24 cellular contexts compared by ENCODE assay signal in the genomic region with DNA sequence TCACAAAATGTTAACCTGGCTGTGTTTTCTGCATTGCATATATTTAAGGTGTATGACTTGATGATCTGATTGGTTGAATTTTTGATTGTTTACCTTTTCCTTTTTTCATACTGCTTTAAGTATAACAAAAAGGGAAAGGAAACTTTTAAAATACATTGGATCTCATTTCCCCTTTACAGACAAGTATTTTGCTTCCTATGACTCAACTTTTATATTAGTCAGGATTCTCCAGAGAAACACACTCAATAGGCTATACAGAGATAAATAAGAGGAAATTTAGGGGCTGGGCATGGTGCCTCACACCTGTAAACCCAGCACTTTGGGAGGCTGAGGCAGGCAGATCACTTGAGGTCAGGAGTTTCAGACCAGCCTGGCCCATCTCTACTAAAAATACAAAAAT.
"Had no signal": no experiment of that assay in that cellular context is flagged by ENCODE, and none has a peak within 500 bp of the region (broad histone marks: within the 10 kb centered on the region; RNA-seq: fewer than 3 reads in every experiment).

No MANE protein-coding gene starts in this region.

- H3K9me3 ChIP-seq: esophagus squamous epithelium, left lung, lower lobe of right lung, uterus had no signal

- H3K27ac ChIP-seq: epithelial cell of prostate, esophagus squamous epithelium, left lung, lower lobe of right lung, uterus had no signal

- ATAC-seq: activated CD8-positive, alpha-beta T cell treated with anti-CD3 and anti-CD28 coated beads for 36 hours; left lung; lower lobe of right lung; natural killer cell; sciatic nerve; stimulated activated memory B cell treated with anti-CD40 and anti-IgM and Interleukin-4, amounts not matched to agents 10 μg/mL and 1 μg/mL and 100 μg/mL, for 72 hours; stimulated activated naive CD8-positive, alpha-beta T cell treated with anti-CD3 and anti-CD28 coated beads, Interleukin-15, amount 100 ng/mL, for 72 hours had no signal

- H3K27me3 ChIP-seq: uterus had no signal

- DNase-seq: activated B cell treated with CpG ODN at 0.5 μM for 24 hours; activated CD4-positive, alpha-beta T cell treated with anti-CD3 and anti-CD28 coated beads, Interleukin-2, amount 50 U/mL, for 1 hour; activated CD8-positive, alpha-beta T cell treated with anti-CD3 and anti-CD28 coated beads for 36 hours; activated effector memory CD4-positive, alpha-beta T cell treated with Interleukin-2 at 50 U/mL for 16 hours; activated naive CD4-positive, alpha-beta T cell treated with Interleukin-2 at 50 U/mL for 16 hours; anterior cingulate cortex; effector CD4-positive, alpha-beta T cell; esophagus squamous epithelium; kidney glomerular epithelial cell; left lung; lower lobe of right lung; mesendoderm; natural killer cell; retina; small intestine; stimulated activated CD4-positive, alpha-beta T cell treated with anti-CD3 and anti-CD28 coated beads, Interleukin-1b, Interleukin-23, amount 100 ng/mL, for 48 hours; stimulated activated CD4-positive, alpha-beta T cell treated with anti-CD3 and anti-CD28 coated beads, Interleukin-4, amount 100 ng/mL, for 4 hours; stimulated activated CD8-positive, alpha-beta memory T cell treated with anti-CD3 and anti-CD28 coated beads, Interleukin-4, amount 100 ng/mL, for 48 hours; stimulated activated naive CD8-positive, alpha-beta T cell treated with anti-CD3 and anti-CD28 coated beads, Interleukin-15, amount 100 ng/mL, for 72 hours; substantia nigra; uterus had no signal

- H3K36me3 ChIP-seq: esophagus squamous epithelium, left lung, lower lobe of right lung, uterus had no signal

- H3K4me3 ChIP-seq: esophagus squamous epithelium, left lung, lower lobe of right lung, uterus had no signal

- H3K4me1 ChIP-seq: esophagus squamous epithelium, left lung, lower lobe of right lung, uterus had no signal
